ENCODE assay signal across 18 cellular contexts in genomic region chrX:34563061-34563460, GRCh38.
DNase-seq lines count a peak whose midpoint lies in the region; ATAC-seq and TF ChIP-seq lines count a peak whose summit lies in the region.
"Had no signal": no experiment of that assay in that cellular context is flagged by ENCODE, and none has a peak within 500 bp of the region (broad histone marks: within the 10 kb centered on the region; RNA-seq: fewer than 3 reads in every experiment).

No MANE protein-coding gene starts in this region.

- no peak overlapping the region for H2AK5ac ChIP-seq in H9 (ENCODE audit: insufficient read length, low read length)

- no peak overlapping the region for H4K5ac ChIP-seq in H9 (ENCODE audit: insufficient read length, low read depth, low read length)

- H3K27ac ChIP-seq in H9 (ENCODE audit: insufficient read length, low read depth, low read length): no peak overlapping the region
- no peak overlapping the region for H3K27ac ChIP-seq in CD4-positive, alpha-beta memory T cell (ENCODE audit: low read depth, low read length)
- H3K27ac ChIP-seq: 22Rv1, A549, BLaER1 had no signal

- no peak overlapping the region for H3K4me2 ChIP-seq in H9 (ENCODE audit: insufficient read depth, insufficient read length, low read length)
- H3K4me2 ChIP-seq: A549, BLaER1 had no signal

- no peak overlapping the region for H3K56ac ChIP-seq in H9 (ENCODE audit: insufficient read length, low read depth, low read length)

- H3K36me3 Mint-ChIP-seq in Caco-2 (ENCODE audit: insufficient read depth, unreplicated experiment): no peaks in the 10 kb centered on the region
- H3K36me3 Mint-ChIP-seq in H9 (ENCODE audit: insufficient read depth in 1 of 3, low read depth in 3 of 3): peaks cover 0 to 3% (median 2%) of the 10 kb centered on the region in 3 experiments; a peak in 5 of 7 replicates
- peaks cover 4% of the 10 kb centered on the region for H3K36me3 Mint-ChIP-seq in WTC11
- no peaks in the 10 kb centered on the region for H3K36me3 Mint-ChIP-seq in CD4-positive, alpha-beta memory T cell
- H3K36me3 Mint-ChIP-seq: CD14-positive monocyte; CD8-positive, alpha-beta T cell had no signal

- H3K14ac ChIP-seq in H9 (ENCODE audit: insufficient read depth, low read length): no peak overlapping the region

- H3K27ac Mint-ChIP-seq in Caco-2 (ENCODE audit: unreplicated experiment) (peak overlapping the region; percentile 69), H9 (peak overlapping the region; percentile 78 to 90 (median 82); a peak in 6 of 7 replicates), WTC11 (no peak overlapping the region)
- no peak overlapping the region for H3K27ac Mint-ChIP-seq in CD4-positive, alpha-beta memory T cell
- H3K27ac Mint-ChIP-seq: CD14-positive monocyte; CD8-positive, alpha-beta T cell had no signal

- no peak overlapping the region for H3K23ac ChIP-seq in H9 (ENCODE audit: insufficient read length, low read depth, low read length)

- H2BK15ac ChIP-seq in H9 (ENCODE audit: low read depth, low read length): no peak overlapping the region

- H3K9me3 ChIP-seq in Caco-2 (no peaks in the 10 kb centered on the region), H9 (ENCODE audit: control insufficient read depth, low read depth, low read length) (no peaks in the 10 kb centered on the region)
- no peaks in the 10 kb centered on the region for H3K9me3 ChIP-seq in CD4-positive, alpha-beta memory T cell (ENCODE audit: control insufficient read depth in 1 of 2, low read length in 2 of 2)
- H3K9me3 ChIP-seq: A549 had no signal

- intact Hi-C loops in Caco-2 (cut with micrococcal nuclease; ENCODE audit: unreplicated experiment): no loop called here
- intact Hi-C loops in CD4-positive, alpha-beta memory T cell (cut with micrococcal nuclease): no loop called here
- intact Hi-C loops in cardiac septum (cut with DNase I): no loop called here

- H2BK120ac ChIP-seq in H9 (ENCODE audit: low read depth, low read length, poor library complexity, severe bottlenecking): no peak overlapping the region

- H3K4me1 ChIP-seq in Caco-2 (0 out of 2 replicates have a peak, but pooled peaks cover 3% of the 10 kb centered on the region), H9 (ENCODE audit: insufficient read depth, low read length) (peaks cover 13% of the 10 kb centered on the region; the same call in 1 of the 2 replicates)
- H3K4me1 ChIP-seq in CD4-positive, alpha-beta memory T cell (ENCODE audit: insufficient read depth, low read length): no peaks in the 10 kb centered on the region
- H3K4me1 ChIP-seq: A549 had no signal

- no peak overlapping the region for H4K91ac ChIP-seq in H9 (ENCODE audit: insufficient read length, low read depth, low read length)

- H3K23me2 ChIP-seq in H9 (ENCODE audit: insufficient read length, low read depth, low read length, poor library complexity, severe bottlenecking): no peaks in the 10 kb centered on the region

- no peaks in the 10 kb centered on the region for H3K79me1 ChIP-seq in H9 (ENCODE audit: insufficient read depth, low read depth, low read length, poor library complexity, severe bottlenecking)

- no peaks in the 10 kb centered on the region for H3K36me3 ChIP-seq in Caco-2 (ENCODE audit: control insufficient read depth, insufficient read depth, low read length)
- H3K36me3 ChIP-seq in CD4-positive, alpha-beta memory T cell (ENCODE audit: insufficient read depth, low read length): no peaks in the 10 kb centered on the region
- H3K36me3 ChIP-seq: BLaER1 had no signal

- H4K8ac ChIP-seq in H9 (replicated peaks; ENCODE audit: insufficient read length, low read depth, low read length): no peak overlapping the region

- no peaks in the 10 kb centered on the region for H4K20me1 ChIP-seq in H9 (ENCODE audit: control insufficient read depth, insufficient read depth, insufficient read length)
- H4K20me1 ChIP-seq: BLaER1 had no signal

- no peak overlapping the region for H3K4ac ChIP-seq in H9 (ENCODE audit: low read depth, low read length)

- H3K9me3 Mint-ChIP-seq in Caco-2 (ENCODE audit: unreplicated experiment): no peaks in the 10 kb centered on the region
- H3K9me3 Mint-ChIP-seq in H9: peaks cover 5 to 46% of the 10 kb centered on the region in 2 experiments
- peaks cover 3% of the 10 kb centered on the region for H3K9me3 Mint-ChIP-seq in WTC11
- peaks cover 0 to 8% (median under 1%) of the 10 kb centered on the region in 8 donors for H3K9me3 Mint-ChIP-seq in CD4-positive, alpha-beta memory T cell
- H3K9me3 Mint-ChIP-seq: CD8-positive, alpha-beta T cell had no signal

- H3K9ac ChIP-seq in H9 (ENCODE audit: extremely low read depth, insufficient read length, low read length): no peak overlapping the region
- H3K9ac ChIP-seq: BLaER1 had no signal

- BruUV-seq in Caco-2 (replicated peaks; lab: Mats Ljungman, UMichigan): no TSS peak

- no peak overlapping the region for H3K18ac ChIP-seq in H9 (ENCODE audit: insufficient read length, low read depth, low read length)

- H3K27me3 ChIP-seq in Caco-2 (replicated peaks; ENCODE audit: control insufficient read depth, insufficient read depth, low read length) (no peaks in the 10 kb centered on the region), H9 (ENCODE audit: insufficient read depth, low read length) (no peaks in the 10 kb centered on the region)
- H3K27me3 ChIP-seq in CD4-positive, alpha-beta memory T cell (ENCODE audit: insufficient read depth, low read length): no peaks in the 10 kb centered on the region

- no peaks in the 10 kb centered on the region for H3K27me3 Mint-ChIP-seq in Caco-2 (ENCODE audit: insufficient read depth, unreplicated experiment)
- H3K27me3 Mint-ChIP-seq in H9 (ENCODE audit: low read depth): peaks cover 2% of the 10 kb centered on the region
- peaks cover 6% of the 10 kb centered on the region for H3K27me3 Mint-ChIP-seq in WTC11 (ENCODE audit: low read depth)
- no peaks in the 10 kb centered on the region for H3K27me3 Mint-ChIP-seq in CD4-positive, alpha-beta memory T cell

- CTCF ChIA-PET in Caco-2 (lab: Charles Lee): no interaction called here
- CTCF ChIA-PET in WTC11 (lab: Charles Lee): no interaction called here
- CTCF ChIA-PET in CD4-positive, alpha-beta memory T cell (lab: Charles Lee; ENCODE audit: partially characterized antibody): no interaction called here

- TF ChIP-seq CTCF in Caco-2 (IDR thresholded peaks at IDR 0.05; ENCODE audit: insufficient read depth in 1 of 2, low read depth in 1 of 2, low read length in 1 of 2, severe bottlenecking in 1 of 2, unreplicated experiment in 1 of 2) (no peak), H9 (conservative IDR thresholded peaks at IDR 0.05) (no peak), WTC11 (IDR thresholded peaks at IDR 0.05) (no peak)

- DNase-seq in Caco-2: peak; percentile 26
- no peak for DNase-seq in H9
- DNase-seq in WTC11 (ENCODE audit: low spot score): no peak
- peak; percentile 58 for DNase-seq in islet precursor cell
- no peak for DNase-seq in CD4-positive, alpha-beta memory T cell
- DNase-seq in NCI-H2227 treated with DMSO at 0.1 percent for 48 hours (lab: John Stamatoyannopoulos, UW): no peak
- DNase-seq in NCI-H1694 treated with DMSO at 0.1 percent for 48 hours (lab: John Stamatoyannopoulos, UW): no peak
- DNase-seq in cardiac septum (ENCODE audit: low spot score): no peak
- DNase-seq: CD8-positive, alpha-beta T cell; DMS 273 treated with DMSO at 0.1 percent for 48 hours; DND-41; GOT3; H7; KG1 had no signal

- no peak overlapping the region for H2BK5ac ChIP-seq in H9 (ENCODE audit: insufficient read length, low read length)

- no peak overlapping the region for H2BK12ac ChIP-seq in H9 (ENCODE audit: insufficient read length, low read depth, low read length)

- WGBS in H9 (ENCODE audit: extremely low coverage, insufficient read length, low lambda C conversion rate): no CpG with 5 or more reads among the region's 2 CpGs

- peaks cover 8% of the 10 kb centered on the region for H3K4me1 Mint-ChIP-seq in Caco-2 (ENCODE audit: low read depth, unreplicated experiment)
- H3K4me1 Mint-ChIP-seq in H9: peaks cover 71 to 81% of the 10 kb centered on the region in 2 experiments
- peaks cover 72% of the 10 kb centered on the region for H3K4me1 Mint-ChIP-seq in WTC11
- no peaks in the 10 kb centered on the region for H3K4me1 Mint-ChIP-seq in CD4-positive, alpha-beta memory T cell
- H3K4me1 Mint-ChIP-seq: CD14-positive monocyte had no signal

- H3K79me2 ChIP-seq in H9 (ENCODE audit: insufficient read depth, low read length): no peaks in the 10 kb centered on the region

- POLR2A ChIA-PET in Caco-2 (lab: Charles Lee) (no interaction called here), WTC11 (lab: Charles Lee) (no interaction called here)
- POLR2A ChIA-PET in CD4-positive, alpha-beta memory T cell (lab: Charles Lee; ENCODE audit: partially characterized antibody): no interaction called here

- H3K4me3 Mint-ChIP-seq in Caco-2 (ENCODE audit: unreplicated experiment): peak overlapping the region; percentile 16
- H3K4me3 Mint-ChIP-seq in H9: peak overlapping the region; percentile 31 to 46; a peak in 3 of 5 replicates
- 0 out of 2 replicates have a peak overlapping the region, but pooled peaks have one; percentile 14 for H3K4me3 Mint-ChIP-seq in WTC11
- H3K4me3 Mint-ChIP-seq in CD4-positive, alpha-beta memory T cell: no peak overlapping the region
- H3K4me3 Mint-ChIP-seq: CD14-positive monocyte; CD8-positive, alpha-beta T cell had no signal

- H3K4me3 ChIP-seq in Caco-2 (ENCODE audit: low read depth, low read length): no peak overlapping the region
- no peak overlapping the region for H3K4me3 ChIP-seq in CD4-positive, alpha-beta memory T cell (ENCODE audit: low read length in 2 of 2)
- H3K4me3 ChIP-seq: A549, BLaER1 had no signal

- H2BK20ac ChIP-seq in H9 (ENCODE audit: low read depth, low read length, poor library complexity, severe bottlenecking): no peak overlapping the region

- no peak overlapping the region for H3T11ph ChIP-seq in H9 (ENCODE audit: low read length)

- ATAC-seq in WTC11: no peak
- ATAC-seq: A549; CD8-positive, alpha-beta T cell had no signal

- H2AFZ ChIP-seq in H9 (ENCODE audit: low read length): no peak overlapping the region

Comparison
In these comparisons a context has a peak if more than half of its experiments do, and no peak if none do; other contexts are left out.
1. DNase-seq: peak in Caco-2 (2 of 2) and islet precursor cell (single experiment); none in H9 (single experiment), WTC11 (single experiment), CD4-positive, alpha-beta memory T cell (0 of 5), NCI-H2227 treated with DMSO at 0.1 percent for 48 hours (single experiment), NCI-H1694 treated with DMSO at 0.1 percent for 48 hours (single experiment) and cardiac septum (single experiment).
2. H3K27ac Mint-ChIP-seq: peak in Caco-2 (single experiment) and H9 (3 of 3); none in WTC11 (single experiment) and CD4-positive, alpha-beta memory T cell (0 of 7).
3. H3K4me3 Mint-ChIP-seq: peak in Caco-2 (single experiment), H9 (2 of 2) and WTC11 (single experiment); none in CD4-positive, alpha-beta memory T cell (0 of 8).